Comparison of ENCODE assay signal across 1 cellular context in the genomic region with DNA sequence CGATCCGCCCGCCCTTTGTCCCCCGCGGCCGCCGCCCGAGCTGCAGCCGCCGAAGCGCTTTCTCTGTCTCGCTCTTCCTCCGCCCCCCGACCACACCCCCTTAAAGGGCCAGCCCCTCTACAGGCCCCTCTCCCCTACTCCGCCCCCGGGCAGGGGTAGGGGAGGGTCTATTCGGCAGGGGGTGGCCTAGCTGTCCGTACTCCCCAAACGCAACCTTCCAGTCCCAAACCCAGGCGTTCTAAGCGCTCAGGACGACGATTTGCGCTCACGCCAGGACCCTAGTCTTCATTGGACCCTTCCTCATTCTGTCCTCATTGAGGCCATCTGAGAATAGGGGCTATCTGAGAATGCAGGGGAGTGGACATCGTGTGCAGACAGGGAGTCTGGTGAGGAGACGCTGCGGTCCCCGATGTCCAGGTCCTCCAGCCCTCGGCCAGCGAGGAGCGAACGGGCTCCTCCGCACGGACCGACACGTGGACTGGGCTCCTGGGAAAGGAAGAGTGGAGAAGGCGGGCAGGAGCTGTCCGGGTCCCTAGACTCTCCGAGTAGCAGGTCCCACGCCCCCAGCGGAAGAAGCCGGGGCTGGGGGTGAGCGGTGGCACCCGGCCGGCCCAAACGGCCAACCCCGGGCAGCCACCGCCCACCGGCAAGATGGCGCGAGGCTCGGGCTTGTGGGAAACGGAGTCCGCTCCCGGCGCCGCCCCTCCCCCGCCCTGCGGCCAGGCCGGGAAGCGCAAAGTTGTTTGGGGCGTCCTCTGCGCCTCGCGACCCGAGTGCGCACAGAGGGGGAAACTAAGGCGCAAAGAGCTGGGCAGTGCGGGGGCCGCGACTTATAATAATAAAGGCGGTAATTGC.
TF ChIP-seq lines count a peak whose summit lies in the region.

A gene with protein sequence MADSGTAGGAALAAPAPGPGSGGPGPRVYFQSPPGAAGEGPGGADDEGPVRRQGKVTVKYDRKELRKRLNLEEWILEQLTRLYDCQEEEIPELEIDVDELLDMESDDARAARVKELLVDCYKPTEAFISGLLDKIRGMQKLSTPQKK (minus strand): TSS at position 70 of the 855 bp plus-strand sequence. CDS start 270 bp downstream, outside the sequence.

TF ChIP-seq in SK-N-SH treated with all-trans-retinoic acid at 6 μM for 48 hours, 23 proteins besides CTCF, POLR2A, EP300 and RAD21 (continued from another document):
- TF ChIP-seq, protein P1, sequence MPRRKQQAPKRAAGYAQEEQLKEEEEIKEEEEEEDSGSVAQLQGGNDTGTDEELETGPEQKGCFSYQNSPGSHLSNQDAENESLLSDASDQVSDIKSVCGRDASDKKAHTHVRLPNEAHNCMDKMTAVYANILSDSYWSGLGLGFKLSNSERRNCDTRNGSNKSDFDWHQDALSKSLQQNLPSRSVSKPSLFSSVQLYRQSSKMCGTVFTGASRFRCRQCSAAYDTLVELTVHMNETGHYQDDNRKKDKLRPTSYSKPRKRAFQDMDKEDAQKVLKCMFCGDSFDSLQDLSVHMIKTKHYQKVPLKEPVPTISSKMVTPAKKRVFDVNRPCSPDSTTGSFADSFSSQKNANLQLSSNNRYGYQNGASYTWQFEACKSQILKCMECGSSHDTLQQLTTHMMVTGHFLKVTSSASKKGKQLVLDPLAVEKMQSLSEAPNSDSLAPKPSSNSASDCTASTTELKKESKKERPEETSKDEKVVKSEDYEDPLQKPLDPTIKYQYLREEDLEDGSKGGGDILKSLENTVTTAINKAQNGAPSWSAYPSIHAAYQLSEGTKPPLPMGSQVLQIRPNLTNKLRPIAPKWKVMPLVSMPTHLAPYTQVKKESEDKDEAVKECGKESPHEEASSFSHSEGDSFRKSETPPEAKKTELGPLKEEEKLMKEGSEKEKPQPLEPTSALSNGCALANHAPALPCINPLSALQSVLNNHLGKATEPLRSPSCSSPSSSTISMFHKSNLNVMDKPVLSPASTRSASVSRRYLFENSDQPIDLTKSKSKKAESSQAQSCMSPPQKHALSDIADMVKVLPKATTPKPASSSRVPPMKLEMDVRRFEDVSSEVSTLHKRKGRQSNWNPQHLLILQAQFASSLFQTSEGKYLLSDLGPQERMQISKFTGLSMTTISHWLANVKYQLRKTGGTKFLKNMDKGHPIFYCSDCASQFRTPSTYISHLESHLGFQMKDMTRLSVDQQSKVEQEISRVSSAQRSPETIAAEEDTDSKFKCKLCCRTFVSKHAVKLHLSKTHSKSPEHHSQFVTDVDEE (CRISPR knock-in tag; IDR thresholded peaks at IDR 0.05), result 0 out of 2 replicates have a peak, but pooled peaks have one; percentile 29
- TF ChIP-seq ZFP30 (CRISPR knock-in tag; IDR thresholded peaks at IDR 0.05) (no peak), PATZ1 (CRISPR knock-in tag; IDR thresholded peaks at IDR 0.05; ENCODE audit: borderline replicate concordance) (no peak), ISL1 (CRISPR knock-in tag; IDR thresholded peaks at IDR 0.05) (no peak), ZNF70 (CRISPR knock-in tag; IDR thresholded peaks at IDR 0.05) (peak; percentile 11; the same call in 1 of the 2 replicates), RARB (CRISPR knock-in tag; IDR thresholded peaks at IDR 0.05) (no peak), ZFP3 (CRISPR knock-in tag; IDR thresholded peaks at IDR 0.05) (no peak), ZC3H10 (CRISPR knock-in tag; IDR thresholded peaks at IDR 0.05) (no peak)
TF ChIP-seq in SK-N-SH treated with all-trans-retinoic acid at 6 μM for 48 hours: peak in this region for 2.
